Comparison of ENCODE assay signal across 6 cellular contexts in the genomic region with DNA sequence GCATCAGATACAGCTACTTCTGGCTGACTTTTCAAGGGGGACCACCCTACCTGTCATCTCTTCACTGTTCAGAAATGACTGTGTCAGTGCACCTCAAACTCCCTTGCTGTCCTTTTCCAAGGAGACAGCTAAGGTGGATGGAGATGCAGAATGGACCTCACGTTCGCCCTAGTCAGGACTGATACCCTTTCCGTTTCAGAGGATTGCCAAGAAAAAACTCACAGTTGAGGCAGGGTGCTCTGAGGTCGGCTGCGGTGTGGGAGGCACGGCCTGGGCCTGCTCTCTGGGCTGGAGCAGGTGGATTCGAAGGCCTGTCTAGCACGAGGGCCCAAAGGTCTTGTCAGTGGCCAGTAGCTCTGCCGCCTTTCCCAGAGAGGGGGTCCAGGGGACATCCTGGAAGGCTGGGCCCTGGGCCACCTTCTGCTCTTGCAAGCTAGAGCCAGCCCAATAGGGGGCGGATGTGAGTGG. TPM values are rescaled to one million over a fixed set of nuclear protein-coding genes. Genes with fewer than 3 reads are reported as not detected.
DNase-seq lines count a peak whose midpoint lies in the region; ATAC-seq, FAIRE-seq and TF ChIP-seq lines count a peak whose summit lies in the region.

No MANE protein-coding gene starts in this region.

- H3K4me3 ChIP-seq in HFF-Myc (replicated peaks; ENCODE audit: low read depth, low read length) (peak overlapping the region; percentile 50), stomach (peak overlapping the region; percentile 57 to 65 (median 63))

- intact Hi-C loops in stomach (cut with DNase I; ENCODE audit: low total_unique reads) = no loop called here

- peak overlapping the region; percentile 89 to 99 (median 92) for H3K27ac ChIP-seq in stomach

- FAIRE-seq in GM12891 (lab: Jason Lieb, UNC) = no peak

- WGBS in stomach, 5 donors = 32 to 71% (median 39%) methylated on average over 6 to 10 of the region's 10 CpGs

- no peak for DNase-seq in HFF-Myc (ENCODE audit: extremely low read depth, low read depth)
- DNase-seq in activated T-cell treated with anti-CD3 and anti-CD28 coated beads for 24 hours (ENCODE audit: low read depth) = peak; percentile 75
- DNase-seq in iPS-NIHi11 (ENCODE audit: low spot score) = peak; percentile 71
- peak; percentile 74 for DNase-seq in stomach
- no peak for DNase-seq in GM12891 (ENCODE audit: insufficient read length, low spot score)

- no peak for TF ChIP-seq EP300 in stomach (IDR thresholded peaks at IDR 0.05)

- H3K36me3 ChIP-seq in stomach = peaks cover 34 to 41% (median 38%) of the 10 kb centered on the region in 4 donors

- H3K9me3 ChIP-seq in stomach = no peaks in the 10 kb centered on the region

- no peaks in the 10 kb centered on the region for H3K27me3 ChIP-seq in stomach

- no peak for ATAC-seq in GM18505 (IDR thresholded peaks at IDR 0.05; ENCODE audit: unreplicated experiment)

- TF ChIP-seq POLR2A in stomach (IDR thresholded peaks at IDR 0.05) = no peak
- TF ChIP-seq POLR2A in GM18505 (IDR thresholded peaks at IDR 0.05; ENCODE audit: borderline replicate concordance, extremely low read depth, insufficient read depth, insufficient read length) = no peak
- no peak for TF ChIP-seq POLR2A in GM12891 (IDR thresholded peaks at IDR 0.05; ENCODE audit: low read depth, low read length)

- peaks cover 14 to 42% (median 33%) of the 10 kb centered on the region in 4 donors for H3K4me1 ChIP-seq in stomach

- peak; percentile 68 for TF ChIP-seq CTCF in HFF-Myc (IDR thresholded peaks at IDR 0.05; ENCODE audit: low read depth, low read length, missing control alignments)
- TF ChIP-seq CTCF in stomach (IDR thresholded peaks at IDR 0.05) = peak in 2 of 7 experiments; percentile 50 to 72

TF ChIP-seq in GM12891, 5 proteins besides CTCF, POLR2A, EP300 and RAD21:
- no peak for TF ChIP-seq TAF1 (IDR thresholded peaks at IDR 0.05; ENCODE audit: low read depth, low read length)
- no peak for TF ChIP-seq POU2F2 (IDR thresholded peaks at IDR 0.05; ENCODE audit: low read depth, low read length)
- no peak for TF ChIP-seq SPI1 (IDR thresholded peaks at IDR 0.05; ENCODE audit: low read depth, low read length)
- TF ChIP-seq POLR2AphosphoS5 (IDR thresholded peaks at IDR 0.05; ENCODE audit: low read depth, low read length) = no peak

RNA-seq across cellular contexts. Expression of a gene that starts 2.2 kb away (rescaled TPM):
- not detected for total RNA-seq in stomach
- under 1 TPM in 1 of 3 donors, not detected in 2; 0.35 TPM for polyA plus RNA-seq in stomach
- polyA plus RNA-seq in GM12891 (2012; ENCODE audit: low read depth, missing spikeins) = 1.1 TPM

RNA-seq across cellular contexts. Expression of a gene that starts 7.2 kb away (rescaled TPM):
- 10 to 100 TPM in 4 of 5 donors, 1 to 10 TPM in 1; 7.0 to 21.2 (median 14.7) TPM for total RNA-seq in stomach
- polyA plus RNA-seq in stomach = 10 to 100 TPM in 1 of 3 donors, 1 to 10 TPM in 2; 3.8 to 12.8 (median 7.2) TPM
- 5.0 TPM for polyA plus RNA-seq in GM12891 (2012; ENCODE audit: low read depth, missing spikeins)

RNA-seq across cellular contexts. Expression of a gene that starts 7.3 kb away (rescaled TPM):
- total RNA-seq in stomach = 100 to 1,000 TPM in 3 of 5 donors, 10 to 100 TPM in 2; 29.8 to 210 (median 145) TPM
- polyA plus RNA-seq in stomach = 10 to 100 TPM; 26.5 to 38.9 (median 32.5) TPM
- polyA plus RNA-seq in GM12891 (2012; ENCODE audit: low read depth, missing spikeins) = 25.5 TPM

RNA-seq across cellular contexts. Expression of a gene that starts 23.8 kb away (rescaled TPM):
- total RNA-seq in stomach = 10 to 100 TPM; 33.2 to 84.0 (median 79.1) TPM
- 10 to 100 TPM; 29.4 to 40.5 (median 37.9) TPM for polyA plus RNA-seq in stomach
- polyA plus RNA-seq in GM12891 (2012; ENCODE audit: low read depth, missing spikeins) = 24.1 TPM

RNA-seq across cellular contexts. Expression of a gene that starts 24.3 kb away (rescaled TPM):
- 100 to 1,000 TPM; 169 to 399 (median 223) TPM for total RNA-seq in stomach
- polyA plus RNA-seq in stomach = 100 to 1,000 TPM in 1 of 3 donors, 10 to 100 TPM in 2; 53.2 to 141 (median 70.2) TPM
- polyA plus RNA-seq in GM12891 (2012; ENCODE audit: low read depth, missing spikeins) = 127 TPM

Comparison
In these comparisons a context has a peak if more than half of its experiments do, and no peak if none do; other contexts are left out.
1. DNase-seq: peak in activated T-cell treated with anti-CD3 and anti-CD28 coated beads for 24 hours (single experiment), iPS-NIHi11 (single experiment) and stomach (single experiment); none in HFF-Myc (single experiment) and GM12891 (single experiment).